ENCODE assay signal across 30 cellular contexts in genomic region chr11:83185767-83186166, GRCh38.
"Had no signal": no experiment of that assay in that cellular context is flagged by ENCODE, and none has a peak within 500 bp of the region (broad histone marks: within the 10 kb centered on the region; RNA-seq: fewer than 3 reads in every experiment).

No MANE protein-coding gene starts in this region.

- H3K27ac ChIP-seq: RWPE1 had no signal

- ATAC-seq: activated CD8-positive, alpha-beta T cell treated with anti-CD3 and anti-CD28 coated beads for 36 hours; activated T-cell treated with anti-CD3 and anti-CD28 coated beads, Interleukin-2, amount 50 U/mL, for 72 hours; activated T-helper 17 cell treated with anti-CD3 and anti-CD28 coated beads, Interleukin-2, amount 50 U/mL, for 72 hours; PC-3 had no signal

- H3K27me3 Mint-ChIP-seq: activated CD4-positive, alpha-beta T cell treated with anti-CD3 and anti-CD28 coated beads, Interleukin-2, amount 10 ng/mL, durations not matched to agents 24 days and 14 days; activated CD8-positive, alpha-beta T cell treated with anti-CD3 and anti-CD28 coated beads for 36 hours; activated naive CD4-positive, alpha-beta T cell treated with anti-CD3 and anti-CD28 coated beads, Interleukin-2, amount 50 U/mL, for 24 hours; activated T-helper 17 cell treated with anti-CD3 and anti-CD28 coated beads, Interleukin-2, amount 50 U/mL, for 72 hours; brain had no signal

- H3K4me1 Mint-ChIP-seq: activated T-helper 17 cell treated with anti-CD3 and anti-CD28 coated beads, Interleukin-2, amount 50 U/mL, for 72 hours; brain had no signal

- H3K4me3 Mint-ChIP-seq: activated CD4-positive, alpha-beta T cell treated with anti-CD3 and anti-CD28 coated beads, Interleukin-2, amount 10 ng/mL, durations not matched to agents 24 days and 14 days; activated CD8-positive, alpha-beta T cell treated with anti-CD3 and anti-CD28 coated beads for 36 hours; activated naive CD4-positive, alpha-beta T cell treated with anti-CD3 and anti-CD28 coated beads, Interleukin-2, amount 50 U/mL, for 24 hours; activated T-cell treated with anti-CD3 and anti-CD28 coated beads, Interleukin-2, amount 50 U/mL, for 72 hours; activated T-helper 17 cell treated with anti-CD3 and anti-CD28 coated beads, Interleukin-2, amount 50 U/mL, for 72 hours; brain had no signal

- H3K9me3 Mint-ChIP-seq: activated CD4-positive, alpha-beta T cell treated with anti-CD3 and anti-CD28 coated beads, Interleukin-2, amount 10 ng/mL, durations not matched to agents 24 days and 14 days; activated CD8-positive, alpha-beta T cell treated with anti-CD3 and anti-CD28 coated beads for 36 hours; activated naive CD4-positive, alpha-beta T cell treated with anti-CD3 and anti-CD28 coated beads, Interleukin-2, amount 50 U/mL, for 24 hours; activated T-cell treated with anti-CD3 and anti-CD28 coated beads, Interleukin-2, amount 50 U/mL, for 72 hours; activated T-helper 17 cell treated with anti-CD3 and anti-CD28 coated beads, Interleukin-2, amount 50 U/mL, for 72 hours; brain had no signal

- DNase-seq: activated CD4-positive, alpha-beta T cell treated with anti-CD3 and anti-CD28 coated beads, Interleukin-2, amount 10 ng/mL, durations not matched to agents 24 days and 14 days; activated CD4-positive, alpha-beta T cell treated with anti-CD3 and anti-CD28 coated beads, Interleukin-2, amount 50 U/mL, for 4 hours; activated CD8-positive, alpha-beta T cell treated with anti-CD3 and anti-CD28 coated beads for 36 hours; activated effector memory CD4-positive, alpha-beta T cell treated with anti-CD3 and anti-CD28 coated beads, Interleukin-2, amount 50 U/mL, for 16 hours; activated naive CD4-positive, alpha-beta T cell; activated T-cell treated with anti-CD3 and anti-CD28 coated beads, Interleukin-2, amount 50 U/mL, for 1 hour; activated T-cell treated with anti-CD3 and anti-CD28 coated beads, Interleukin-2, amount 50 U/mL, for 72 hours; anterior cingulate cortex; caudate nucleus; cerebellar nuclear complex; MM.1S; MV-4-11; NCI-H1092; NCI-H1417; NCI-H146; NCI-H187; NCI-H2029 treated with DMSO at 0.1 percent for 48 hours; NCI-H2107; NCI-H2171; NCI-H510A; NCI-H526; NCI-H748 treated with DMSO at 0.1 percent for 48 hours; NK-92 treated with Interleukin-12 subunit alpha and Interleukin-12 subunit beta, amount 100 ng/mL, for 24 hours; PC-3; Right ventricle myocardium superior; T1000 had no signal

- H3K27ac Mint-ChIP-seq: activated CD4-positive, alpha-beta T cell treated with anti-CD3 and anti-CD28 coated beads, Interleukin-2, amount 10 ng/mL, durations not matched to agents 24 days and 14 days; activated CD8-positive, alpha-beta T cell treated with anti-CD3 and anti-CD28 coated beads for 36 hours; activated naive CD4-positive, alpha-beta T cell treated with anti-CD3 and anti-CD28 coated beads, Interleukin-2, amount 50 U/mL, for 24 hours; activated T-cell treated with anti-CD3 and anti-CD28 coated beads, Interleukin-2, amount 50 U/mL, for 72 hours; activated T-helper 17 cell treated with anti-CD3 and anti-CD28 coated beads, Interleukin-2, amount 50 U/mL, for 72 hours had no signal
